In genomic region chr6:139115980-139116758, GRCh38 we compare ENCODE assay signal across 1 cellular context.
TF ChIP-seq lines count a peak whose summit lies in the region.

No MANE protein-coding gene starts in this region.

TF ChIP-seq in GM23338, 12 proteins besides CTCF, POLR2A, EP300 and RAD21 (continued from another document):
- TF ChIP-seq ETS1 (IDR thresholded peaks at IDR 0.05), result no peak
- TF ChIP-seq EZH2 (IDR thresholded peaks at IDR 0.05; ENCODE audit: low read depth, unreplicated experiment), result no peak
- TF ChIP-seq ZNF331 (CRISPR knock-in tag; IDR thresholded peaks at IDR 0.05; ENCODE audit: low read depth), result no peak
- TF ChIP-seq CREB1 (CRISPR knock-in tag; IDR thresholded peaks at IDR 0.05; ENCODE audit: low read depth), result no peak
- no peak for TF ChIP-seq NANOG (IDR thresholded peaks at IDR 0.05; ENCODE audit: borderline replicate concordance)
- no peak for TF ChIP-seq ZNF462 (CRISPR knock-in tag; IDR thresholded peaks at IDR 0.05)
